ENCODE assay signal across 38 cellular contexts in the genomic region with DNA sequence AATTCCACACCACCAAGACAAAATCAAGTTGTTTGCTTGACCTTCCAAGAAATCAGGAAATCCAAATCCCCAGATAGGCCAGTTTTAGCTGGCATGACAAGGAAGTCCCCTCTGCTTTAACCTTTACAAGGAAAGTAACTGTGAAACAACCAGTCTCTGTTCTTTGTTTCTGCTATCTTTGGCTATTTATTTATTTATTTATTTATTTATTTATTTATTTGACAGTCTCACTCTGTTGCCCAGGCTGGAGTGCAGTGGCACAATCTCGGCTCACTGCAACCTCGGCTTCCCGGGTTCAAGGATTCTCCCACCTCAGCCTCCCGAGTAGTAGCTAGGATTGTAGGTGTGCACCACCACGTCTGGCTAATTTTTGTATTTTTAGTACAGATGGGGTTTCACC. TPM values are rescaled to one million over a fixed set of nuclear protein-coding genes. Genes with fewer than 3 reads are reported as not detected.
"Had no signal": no experiment of that assay in that cellular context is flagged by ENCODE, and none has a peak within 500 bp of the region (broad histone marks: within the 10 kb centered on the region; RNA-seq: fewer than 3 reads in every experiment).

No MANE protein-coding gene starts in this region.

- H3K4me3 ChIP-seq: adrenal gland, body of pancreas, breast epithelium had no signal

- H3K4me1 ChIP-seq: breast epithelium had no signal

- H3K36me3 Mint-ChIP-seq: activated CD4-positive, alpha-beta memory T cell treated with anti-CD3 and anti-CD28 coated beads for 36 hours; activated naive CD4-positive, alpha-beta T cell treated with anti-CD3 and anti-CD28 coated beads, Interleukin-2, amount 50 U/mL, for 72 hours; activated naive CD8-positive, alpha-beta T cell treated with anti-CD3 and anti-CD28 coated beads for 36 hours; T-cell had no signal

- H3K9me3 ChIP-seq: adrenal gland, body of pancreas, breast epithelium had no signal

- H3K36me3 ChIP-seq: adrenal gland, brain microvascular endothelial cell, breast epithelium had no signal

- ATAC-seq: activated CD8-positive, alpha-beta T cell treated with anti-CD3 and anti-CD28 coated beads for 36 hours; activated naive CD4-positive, alpha-beta T cell treated with anti-CD3 and anti-CD28 coated beads, Interleukin-2, amount 50 U/mL, for 72 hours; activated T-cell treated with anti-CD3 and anti-CD28 coated beads, Interleukin-2, amount 50 U/mL, for 4 hours; activated T-cell treated with anti-CD3 and anti-CD28 coated beads, Interleukin-2, amount 50 U/mL, for 72 hours; activated T-helper 17 cell treated with anti-CD3 and anti-CD28 coated beads, Interleukin-2, amount 50 U/mL, for 72 hours; body of pancreas; T-cell had no signal

- H3K4me3 Mint-ChIP-seq: activated B cell treated with CpG ODN at 0.5 μM for 24 hours; activated CD4-positive, alpha-beta memory T cell treated with anti-CD3 and anti-CD28 coated beads for 36 hours; activated CD4-positive, alpha-beta T cell treated with anti-CD3 and anti-CD28 coated beads, Interleukin-2, amount 10 ng/mL, durations not matched to agents 24 days and 14 days; activated CD8-positive, alpha-beta T cell treated with anti-CD3 and anti-CD28 coated beads for 36 hours; activated naive CD4-positive, alpha-beta T cell treated with anti-CD3 and anti-CD28 coated beads for 36 hours; activated naive CD8-positive, alpha-beta T cell treated with anti-CD3 and anti-CD28 coated beads for 36 hours; activated T-cell treated with anti-CD3 and anti-CD28 coated beads, Interleukin-2, amount 50 U/mL, for 4 hours; activated T-cell treated with anti-CD3 and anti-CD28 coated beads, Interleukin-2, amount 50 U/mL, for 72 hours; activated T-helper 1 cell treated with anti-CD3 and anti-CD28 coated beads, Interleukin-12 subunit alpha, Interleukin-12 subunit beta, Interleukin-2, Interleukin-4 antibody, amounts not matched to agents 30 ng/mL and 10 ng/mL and 1 ng/mL, durations not matched to agents 14 hours and 24 hours and 36 hours; activated T-helper 17 cell treated with anti-CD3 and anti-CD28 coated beads, Interleukin-2, amount 50 U/mL, for 72 hours; T-cell; T-helper 2 cell treated with Interferon-gamma antibody and Interleukin-4, amounts not matched to agents 5 μg/mL and 100 μg/mL, for 36 hours had no signal

- H3K27ac ChIP-seq: adrenal gland, body of pancreas, brain microvascular endothelial cell, breast epithelium, VCaP had no signal

- H3K4me1 Mint-ChIP-seq: activated B cell treated with CpG ODN at 0.5 μM for 24 hours; activated T-helper 17 cell treated with anti-CD3 and anti-CD28 coated beads, Interleukin-2, amount 50 U/mL, for 72 hours had no signal

- H3K27me3 ChIP-seq: adrenal gland, body of pancreas, brain microvascular endothelial cell, breast epithelium had no signal

- DNase-seq: activated B cell treated with CpG ODN at 0.5 μM for 24 hours; activated CD4-positive, alpha-beta memory T cell treated with anti-CD3 and anti-CD28 coated beads for 36 hours; activated CD4-positive, alpha-beta T cell treated with anti-CD3 and anti-CD28 coated beads for 4 hours; activated CD4-positive, alpha-beta T cell treated with anti-CD3 and anti-CD28 coated beads, Interleukin-2, amount 10 ng/mL, durations not matched to agents 24 days and 14 days; activated CD4-positive, alpha-beta T cell treated with anti-CD3 and anti-CD28 coated beads, Interleukin-2, amount 50 U/mL, for 1 hour; activated CD4-positive, alpha-beta T cell treated with anti-CD3 and anti-CD28 coated beads, Interleukin-2, amount 50 U/mL, for 4 hours; activated CD4-positive, CD25-positive, alpha-beta regulatory T cell treated with anti-CD3 and anti-CD28 coated beads, Interleukin-2, amount 50 U/mL, for 72 hours; activated CD8-positive, alpha-beta memory T cell treated with anti-CD3 and anti-CD28 coated beads, Interleukin-2, amount 50 U/mL, for 4 hours; activated CD8-positive, alpha-beta T cell treated with anti-CD3 and anti-CD28 coated beads for 36 hours; activated effector memory CD4-positive, alpha-beta T cell treated with anti-CD3 and anti-CD28 coated beads, Interleukin-2, amount 50 U/mL, for 16 hours; activated gamma-delta T cell treated with Interleukin-2 at 50 U/mL for 16 hours; activated naive CD4-positive, alpha-beta T cell; activated naive CD4-positive, alpha-beta T cell treated with anti-CD3 and anti-CD28 coated beads for 36 hours; activated naive CD4-positive, alpha-beta T cell treated with anti-CD3 and anti-CD28 coated beads, Interleukin-2, amount 50 U/mL, for 16 hours; activated naive CD8-positive, alpha-beta T cell treated with anti-CD3 and anti-CD28 coated beads for 36 hours; activated T-cell treated with anti-CD3 and anti-CD28 coated beads for 4 hours; activated T-cell treated with anti-CD3 and anti-CD28 coated beads, Interleukin-2, amount 50 U/mL, for 1 hour; activated T-cell treated with anti-CD3 and anti-CD28 coated beads, Interleukin-2, amount 50 U/mL, for 4 hours; activated T-cell treated with anti-CD3 and anti-CD28 coated beads, Interleukin-2, amount 50 U/mL, for 72 hours; adrenal gland; amniotic stem cell; aorta; body of pancreas; brain microvascular endothelial cell; central memory CD4-positive, alpha-beta T cell; T-cell; T-helper 2 cell; T-helper 9 cell had no signal

- H3K9me3 Mint-ChIP-seq: activated CD4-positive, alpha-beta memory T cell treated with anti-CD3 and anti-CD28 coated beads for 36 hours; activated CD4-positive, alpha-beta T cell treated with anti-CD3 and anti-CD28 coated beads, Interleukin-2, amount 10 ng/mL, durations not matched to agents 24 days and 14 days; activated CD8-positive, alpha-beta T cell treated with anti-CD3 and anti-CD28 coated beads for 36 hours; activated naive CD4-positive, alpha-beta T cell treated with anti-CD3 and anti-CD28 coated beads for 36 hours; activated naive CD4-positive, alpha-beta T cell treated with anti-CD3 and anti-CD28 coated beads, Interleukin-2, amount 50 U/mL, for 72 hours; activated naive CD8-positive, alpha-beta T cell treated with anti-CD3 and anti-CD28 coated beads for 36 hours; activated T-cell treated with anti-CD3 and anti-CD28 coated beads, Interleukin-2, amount 50 U/mL, for 4 hours; activated T-cell treated with anti-CD3 and anti-CD28 coated beads, Interleukin-2, amount 50 U/mL, for 72 hours; activated T-helper 1 cell treated with anti-CD3 and anti-CD28 coated beads, Interleukin-12 subunit alpha, Interleukin-12 subunit beta, Interleukin-2, Interleukin-4 antibody, amounts not matched to agents 30 ng/mL and 10 ng/mL and 1 ng/mL, durations not matched to agents 14 hours and 24 hours and 36 hours; activated T-helper 17 cell treated with anti-CD3 and anti-CD28 coated beads, Interleukin-2, amount 50 U/mL, for 72 hours; T-cell; T-helper 2 cell treated with Interferon-gamma antibody and Interleukin-4, amounts not matched to agents 5 μg/mL and 100 μg/mL, for 36 hours had no signal

- H3K27me3 Mint-ChIP-seq: activated B cell treated with CpG ODN at 0.5 μM for 24 hours; activated CD4-positive, alpha-beta memory T cell treated with anti-CD3 and anti-CD28 coated beads for 36 hours; activated CD4-positive, alpha-beta T cell treated with anti-CD3 and anti-CD28 coated beads, Interleukin-2, amount 10 ng/mL, durations not matched to agents 24 days and 14 days; activated CD8-positive, alpha-beta T cell treated with anti-CD3 and anti-CD28 coated beads for 36 hours; activated naive CD8-positive, alpha-beta T cell treated with anti-CD3 and anti-CD28 coated beads for 36 hours; activated T-helper 17 cell treated with anti-CD3 and anti-CD28 coated beads, Interleukin-2, amount 50 U/mL, for 72 hours; T-cell had no signal

- H3K27ac Mint-ChIP-seq: activated B cell treated with CpG ODN at 0.5 μM for 24 hours; activated CD4-positive, alpha-beta memory T cell treated with anti-CD3 and anti-CD28 coated beads for 36 hours; activated CD4-positive, alpha-beta T cell treated with anti-CD3 and anti-CD28 coated beads, Interleukin-2, amount 10 ng/mL, durations not matched to agents 24 days and 14 days; activated CD8-positive, alpha-beta T cell treated with anti-CD3 and anti-CD28 coated beads for 36 hours; activated naive CD4-positive, alpha-beta T cell treated with anti-CD3 and anti-CD28 coated beads for 36 hours; activated naive CD4-positive, alpha-beta T cell treated with anti-CD3 and anti-CD28 coated beads, Interleukin-2, amount 50 U/mL, for 72 hours; activated naive CD8-positive, alpha-beta T cell treated with anti-CD3 and anti-CD28 coated beads for 36 hours; activated T-cell treated with anti-CD3 and anti-CD28 coated beads, Interleukin-2, amount 50 U/mL, for 72 hours; activated T-helper 1 cell treated with anti-CD3 and anti-CD28 coated beads, Interleukin-12 subunit alpha, Interleukin-12 subunit beta, Interleukin-2, Interleukin-4 antibody, amounts not matched to agents 30 ng/mL and 10 ng/mL and 1 ng/mL, durations not matched to agents 14 hours and 24 hours and 36 hours; activated T-helper 17 cell treated with anti-CD3 and anti-CD28 coated beads, Interleukin-2, amount 50 U/mL, for 72 hours; T-cell; T-helper 2 cell treated with Interferon-gamma antibody and Interleukin-4, amounts not matched to agents 5 μg/mL and 100 μg/mL, for 36 hours had no signal

RNA-seq across cellular contexts. Expression of a gene that starts 38.5 kb away (rescaled TPM):
- total RNA-seq: activated CD4-positive, alpha-beta memory T cell treated with anti-CD3 and anti-CD28 coated beads for 36 hours; activated CD8-positive, alpha-beta memory T cell treated with anti-CD3 and anti-CD28 coated beads for 36 hours; activated naive CD4-positive, alpha-beta T cell treated with anti-CD3 and anti-CD28 coated beads for 36 hours; activated naive CD8-positive, alpha-beta T cell treated with anti-CD3 and anti-CD28 coated beads for 36 hours; activated T-cell treated with anti-CD3 and anti-CD28 coated beads, Interleukin-2, amount 50 U/mL, for 4 hours; activated T-cell treated with anti-CD3 and anti-CD28 coated beads, Interleukin-2, amount 50 U/mL, for 72 hours; activated T-helper 1 cell treated with anti-CD3 and anti-CD28 coated beads, Interleukin-12 subunit alpha, Interleukin-12 subunit beta, Interleukin-2, Interleukin-4 antibody, amounts not matched to agents 30 ng/mL and 10 ng/mL and 1 ng/mL, durations not matched to agents 14 hours and 24 hours and 36 hours; adrenal gland; aorta; astrocyte; body of pancreas; breast epithelium; cardiac septum; cerebellum had no signal
- polyA plus RNA-seq: adrenal gland, aorta had no signal
